Comparison of ENCODE assay signal across 28 cellular contexts in the genomic region with DNA sequence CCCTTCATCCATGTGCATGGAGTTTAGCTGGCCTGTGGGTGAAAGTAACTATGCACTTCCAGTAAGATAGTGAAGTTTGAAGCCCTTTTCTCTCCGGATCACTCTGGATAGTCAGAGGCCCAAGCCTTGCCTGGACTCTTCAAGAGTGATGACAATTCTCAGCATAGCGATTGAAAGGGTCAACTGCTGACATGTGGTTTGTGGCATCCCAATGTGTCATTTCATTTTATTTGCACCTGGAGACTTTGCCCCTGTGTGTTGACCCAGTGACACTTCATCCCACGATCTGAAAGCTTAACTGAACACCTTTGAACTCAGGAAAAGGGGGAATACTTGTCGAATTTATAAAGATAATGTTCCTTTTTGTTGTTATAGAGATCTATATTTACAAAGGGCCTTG.
"Had no signal": no experiment of that assay in that cellular context is flagged by ENCODE, and none has a peak within 500 bp of the region (broad histone marks: within the 10 kb centered on the region; RNA-seq: fewer than 3 reads in every experiment).

No MANE protein-coding gene starts in this region.

- H3K4me1 ChIP-seq: ascending aorta had no signal

- DNase-seq: activated CD4-positive, alpha-beta T cell treated with anti-CD3 and anti-CD28 coated beads, Interleukin-2, amount 10 ng/mL, durations not matched to agents 24 days and 14 days; activated CD4-positive, alpha-beta T cell treated with anti-CD3 and anti-CD28 coated beads, Interleukin-2, amount 50 U/mL, for 4 hours; activated CD8-positive, alpha-beta T cell treated with anti-CD3 and anti-CD28 coated beads for 36 hours; activated effector memory CD4-positive, alpha-beta T cell treated with anti-CD3 and anti-CD28 coated beads, Interleukin-2, amount 50 U/mL, for 16 hours; activated naive CD4-positive, alpha-beta T cell; activated naive CD8-positive, alpha-beta T cell treated with anti-CD3 and anti-CD28 coated beads, Interleukin-2, amount 10 ng/mL, durations not matched to agents 7 days and 5 days; activated T-cell treated with anti-CD3 and anti-CD28 coated beads, Interleukin-2, amount 50 U/mL, for 1 hour; activated T-cell treated with anti-CD3 and anti-CD28 coated beads, Interleukin-2, amount 50 U/mL, for 72 hours; amygdala; Kasumi-1; KG1; MM.1S; NCI-H1092; NCI-H1436 treated with DMSO at 0.1 percent for 48 hours; NCI-H1694 treated with DMSO at 0.1 percent for 48 hours; NCI-H2029; NCI-H510A; NCI-H526; NCI-H748 treated with DMSO at 0.1 percent for 48 hours; OCI-M1; SHP77; SJCRH30 had no signal

- ATAC-seq: activated CD8-positive, alpha-beta T cell treated with anti-CD3 and anti-CD28 coated beads for 36 hours; activated T-cell treated with anti-CD3 and anti-CD28 coated beads, Interleukin-2, amount 50 U/mL, for 72 hours; activated T-helper 17 cell treated with anti-CD3 and anti-CD28 coated beads, Interleukin-2, amount 50 U/mL, for 72 hours; Panc1 had no signal

- H3K27me3 ChIP-seq: ascending aorta, cardiac muscle cell, SJCRH30 had no signal

- H3K36me3 ChIP-seq: ascending aorta, cardiac muscle cell, SJCRH30 had no signal

- FAIRE-seq: TTC549 had no signal

- H3K4me3 ChIP-seq: ascending aorta, cardiac muscle cell, SJCRH30, SK-N-MC had no signal

- H3K9me3 ChIP-seq: SJCRH30 had no signal

- H3K27ac ChIP-seq: ascending aorta, cardiac muscle cell, SJCRH30, SK-N-MC had no signal
